34 cellular contexts compared by ENCODE assay signal in genomic region chr17:8725881-8726280, GRCh38. TPM values are rescaled to one million over a fixed set of nuclear protein-coding genes. Genes with fewer than 3 reads are reported as not detected.
"Had no signal": no experiment of that assay in that cellular context is flagged by ENCODE, and none has a peak within 500 bp of the region (broad histone marks: within the 10 kb centered on the region; RNA-seq: fewer than 3 reads in every experiment).

No MANE protein-coding gene starts in this region.

- H3K27ac Mint-ChIP-seq: activated B cell treated with CpG ODN at 0.5 μM for 24 hours; activated CD4-positive, alpha-beta memory T cell treated with anti-CD3 and anti-CD28 coated beads, Interleukin-2, amount 10 ng/mL, durations not matched to agents 7 days and 5 days; activated CD8-positive, alpha-beta memory T cell treated with anti-CD3 and anti-CD28 coated beads, Interleukin-2, amount 10 ng/mL, durations not matched to agents 7 days and 5 days; activated naive CD4-positive, alpha-beta T cell treated with anti-CD3 and anti-CD28 coated beads, Interleukin-2, amount 10 ng/mL, durations not matched to agents 7 days and 5 days; activated naive CD8-positive, alpha-beta T cell; activated naive CD8-positive, alpha-beta T cell treated with anti-CD3 and anti-CD28 coated beads, Interleukin-2, amount 50 U/mL, for 24 hours; brain had no signal

- H3K27me3 Mint-ChIP-seq: activated naive CD8-positive, alpha-beta T cell had no signal

- H3K36me3 Mint-ChIP-seq: activated CD8-positive, alpha-beta memory T cell treated with anti-CD3 and anti-CD28 coated beads, Interleukin-2, amount 10 ng/mL, durations not matched to agents 7 days and 5 days; activated naive CD4-positive, alpha-beta T cell treated with anti-CD3 and anti-CD28 coated beads, Interleukin-2, amount 10 ng/mL, durations not matched to agents 7 days and 5 days; activated naive CD8-positive, alpha-beta T cell; brain had no signal

- DNase-seq: activated B cell treated with CpG ODN at 0.5 μM for 24 hours; activated CD4-positive, alpha-beta memory T cell treated with anti-CD3 and anti-CD28 coated beads, Interleukin-2, amount 10 ng/mL, durations not matched to agents 7 days and 5 days; activated CD4-positive, alpha-beta T cell treated with anti-CD3 and anti-CD28 coated beads for 4 hours; activated CD4-positive, alpha-beta T cell treated with anti-CD3 and anti-CD28 coated beads, Interleukin-2, amount 50 U/mL, for 1 hour; activated CD4-positive, CD25-positive, alpha-beta regulatory T cell treated with anti-CD3 and anti-CD28 coated beads, Interleukin-2, amount 50 U/mL, for 72 hours; activated CD8-positive, alpha-beta memory T cell treated with anti-CD3 and anti-CD28 coated beads, Interleukin-2, amount 10 ng/mL, durations not matched to agents 7 days and 5 days; activated effector memory CD4-positive, alpha-beta T cell treated with Interleukin-2 at 50 U/mL for 16 hours; activated naive CD4-positive, alpha-beta T cell treated with anti-CD3 and anti-CD28 coated beads, Interleukin-2, amount 10 ng/mL, durations not matched to agents 7 days and 5 days; activated naive CD8-positive, alpha-beta T cell treated with anti-CD3 and anti-CD28 coated beads, Interleukin-2, amount 50 U/mL, for 24 hours; activated T-cell treated with anti-CD3 and anti-CD28 coated beads, Interleukin-2, amount 50 U/mL, for 48 hours; anterior cingulate cortex; KG1; MM.1S; NCI-H1092; NCI-H1436 treated with DMSO at 0.1 percent for 48 hours; NCI-H1694 treated with DMSO at 0.1 percent for 48 hours; NCI-H2029; NCI-H345; NCI-H524 treated with DMSO at 0.1 percent for 48 hours; NK-92 treated with Interleukin-12 subunit alpha and Interleukin-12 subunit beta, amount 100 ng/mL, for 24 hours; PC-3; Peyer's patch; RPMI8226; SIG-M5; SW 1271; T-helper 1 cell; T-helper 2 cell; T-helper 9 cell had no signal

- H3K36me3 ChIP-seq: Peyer's patch had no signal

- H3K4me3 ChIP-seq: Peyer's patch had no signal

- H3K4me3 Mint-ChIP-seq: activated B cell treated with CpG ODN at 0.5 μM for 24 hours; activated CD4-positive, alpha-beta memory T cell treated with anti-CD3 and anti-CD28 coated beads, Interleukin-2, amount 10 ng/mL, durations not matched to agents 7 days and 5 days; activated CD8-positive, alpha-beta memory T cell treated with anti-CD3 and anti-CD28 coated beads, Interleukin-2, amount 10 ng/mL, durations not matched to agents 7 days and 5 days; activated naive CD4-positive, alpha-beta T cell treated with anti-CD3 and anti-CD28 coated beads, Interleukin-2, amount 10 ng/mL, durations not matched to agents 7 days and 5 days; activated naive CD8-positive, alpha-beta T cell; activated naive CD8-positive, alpha-beta T cell treated with anti-CD3 and anti-CD28 coated beads, Interleukin-2, amount 50 U/mL, for 24 hours; brain had no signal

- H3K27ac ChIP-seq: Peyer's patch, VCaP had no signal

- H3K9me3 ChIP-seq: Peyer's patch had no signal

- H3K27me3 ChIP-seq: Peyer's patch had no signal

- H3K4me1 ChIP-seq: Peyer's patch had no signal

- H3K4me1 Mint-ChIP-seq: activated CD4-positive, alpha-beta memory T cell treated with anti-CD3 and anti-CD28 coated beads, Interleukin-2, amount 10 ng/mL, durations not matched to agents 7 days and 5 days; activated CD8-positive, alpha-beta memory T cell treated with anti-CD3 and anti-CD28 coated beads, Interleukin-2, amount 10 ng/mL, durations not matched to agents 7 days and 5 days; activated naive CD4-positive, alpha-beta T cell treated with anti-CD3 and anti-CD28 coated beads, Interleukin-2, amount 10 ng/mL, durations not matched to agents 7 days and 5 days; brain had no signal

- H3K9me3 Mint-ChIP-seq: activated B cell treated with CpG ODN at 0.5 μM for 24 hours; activated CD4-positive, alpha-beta memory T cell treated with anti-CD3 and anti-CD28 coated beads, Interleukin-2, amount 10 ng/mL, durations not matched to agents 7 days and 5 days; activated naive CD4-positive, alpha-beta T cell treated with anti-CD3 and anti-CD28 coated beads, Interleukin-2, amount 10 ng/mL, durations not matched to agents 7 days and 5 days; activated naive CD8-positive, alpha-beta T cell treated with anti-CD3 and anti-CD28 coated beads, Interleukin-2, amount 50 U/mL, for 24 hours; brain had no signal

RNA-seq across cellular contexts. Expression of gene CCDC42, which starts 18.8 kb away (rescaled TPM):
- total RNA-seq: activated B cell treated with CpG ODN at 0.5 μM for 24 hours, NCI-H460, PC-3, Peyer's patch, Right ventricle myocardium inferior, SK-MEL-5 had no signal

RNA-seq across cellular contexts. Expression of gene SPDYE4, which starts 32.5 kb away (rescaled TPM):
- total RNA-seq: activated B cell treated with CpG ODN at 0.5 μM for 24 hours; activated CD4-positive, alpha-beta memory T cell treated with anti-CD3 and anti-CD28 coated beads, Interleukin-2, amount 10 ng/mL, durations not matched to agents 7 days and 5 days; activated CD8-positive, alpha-beta memory T cell treated with anti-CD3 and anti-CD28 coated beads, Interleukin-2, amount 10 ng/mL, durations not matched to agents 7 days and 5 days; NCI-H460; PC-3; Peyer's patch; Right ventricle myocardium inferior; SK-MEL-5 had no signal
